13 cellular contexts compared by ENCODE assay signal in the genomic region with DNA sequence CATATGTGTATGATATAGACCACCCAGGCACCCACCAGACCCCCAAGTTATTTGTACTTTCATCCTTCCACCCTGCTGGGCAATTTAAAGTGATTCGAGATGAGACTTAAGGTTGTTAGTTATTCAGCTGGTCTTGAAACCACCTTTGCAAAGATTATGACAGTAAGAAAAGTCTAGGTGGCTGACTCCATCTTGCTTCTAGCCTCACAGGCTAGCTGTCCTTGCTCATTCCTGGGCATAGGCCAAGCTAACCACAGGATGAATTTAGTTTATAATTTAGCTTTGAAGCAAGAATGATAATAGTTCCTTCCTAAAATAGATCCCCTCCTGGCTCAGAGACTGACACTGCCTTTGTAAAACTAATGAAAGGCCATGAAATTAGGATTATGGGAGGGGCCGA.
DNase-seq lines count a peak whose midpoint lies in the region; TF ChIP-seq lines count a peak whose summit lies in the region.
"Had no signal": no experiment of that assay in that cellular context is flagged by ENCODE, and none has a peak within 500 bp of the region (broad histone marks: within the 10 kb centered on the region; RNA-seq: fewer than 3 reads in every experiment).

No MANE protein-coding gene starts in this region.

- H3K4me1 ChIP-seq in CD8-positive, alpha-beta memory T cell (ENCODE audit: insufficient read depth, low read length) = no peaks in the 10 kb centered on the region
- H3K4me1 ChIP-seq in adipocyte (ENCODE audit: control insufficient read depth, insufficient read depth, low read length) = peaks cover 14% of the 10 kb centered on the region
- peaks cover 32% of the 10 kb centered on the region for H3K4me1 ChIP-seq in osteoblast (ENCODE audit: insufficient read depth, low read length)
- H3K4me1 ChIP-seq: Caco-2 had no signal

- H3K27me3 Mint-ChIP-seq in CD8-positive, alpha-beta memory T cell = peaks cover 0 to 10% of the 10 kb centered on the region in 2 donors
- H3K27me3 Mint-ChIP-seq in chondrocyte (ENCODE audit: low read depth) = no peaks in the 10 kb centered on the region

- H3K9ac ChIP-seq in adipocyte (ENCODE audit: low read length) = no peak overlapping the region

- CTCF ChIA-PET in CD8-positive, alpha-beta memory T cell (lab: Charles Lee) = interaction anchor here (1.0 kb wide), 1 partner anchor 14 kb away, joined by 3 read pairs; no protein-coding TSS in a partner anchor

- no peak overlapping the region for H3K27ac Mint-ChIP-seq in CD8-positive, alpha-beta memory T cell
- H3K27ac Mint-ChIP-seq in chondrocyte (ENCODE audit: unreplicated experiment) = peak overlapping the region; percentile 97
- H3K27ac Mint-ChIP-seq: CD8-positive, alpha-beta T cell had no signal

- POLR2A ChIA-PET in CD8-positive, alpha-beta memory T cell (lab: Charles Lee) = no interaction called here

- no peaks in the 10 kb centered on the region for H3K9me3 ChIP-seq in CD8-positive, alpha-beta memory T cell (ENCODE audit: low read length)
- peaks cover 13% of the 10 kb centered on the region for H3K9me3 ChIP-seq in adipocyte (ENCODE audit: control insufficient read depth, low read length)
- H3K9me3 ChIP-seq in osteoblast (ENCODE audit: low read depth, low read length) = no peaks in the 10 kb centered on the region
- peaks cover 6% of the 10 kb centered on the region for H3K9me3 ChIP-seq in WERI-Rb-1 (ENCODE audit: severe bottlenecking)

- no peak overlapping the region for H3K4me3 ChIP-seq in CD8-positive, alpha-beta memory T cell (ENCODE audit: low read length)
- H3K4me3 ChIP-seq in adipocyte (ENCODE audit: low read length) (peak overlapping the region; percentile 11), osteoblast (ENCODE audit: insufficient read depth, low read length) (no peak overlapping the region), WERI-Rb-1 (ENCODE audit: low read depth, low read length) (no peak overlapping the region)

- H3K36me3 ChIP-seq in CD8-positive, alpha-beta memory T cell (ENCODE audit: insufficient read depth, low read length) = no peaks in the 10 kb centered on the region
- H3K36me3 ChIP-seq in adipocyte (ENCODE audit: control insufficient read depth, insufficient read depth, low read length, severe bottlenecking) (no peaks in the 10 kb centered on the region), osteoblast (ENCODE audit: insufficient read depth, low read length) (no peaks in the 10 kb centered on the region), WERI-Rb-1 (no peaks in the 10 kb centered on the region)

- no peaks in the 10 kb centered on the region for H4K20me1 ChIP-seq in osteoblast (ENCODE audit: insufficient read depth, low read length)

- peak overlapping the region; percentile 30 for H3K4me2 ChIP-seq in osteoblast (ENCODE audit: insufficient read depth, low read length)

- peaks cover 0 to 2% (median under 1%) of the 10 kb centered on the region in 3 donors for H3K4me1 Mint-ChIP-seq in CD8-positive, alpha-beta memory T cell
- peaks cover 36% of the 10 kb centered on the region for H3K4me1 Mint-ChIP-seq in chondrocyte (ENCODE audit: low read depth)

- H3K4me3 Mint-ChIP-seq in CD8-positive, alpha-beta memory T cell = no peak overlapping the region
- no peak overlapping the region for H3K4me3 Mint-ChIP-seq in chondrocyte (ENCODE audit: unreplicated experiment)
- H3K4me3 Mint-ChIP-seq: CD14-positive monocyte; CD8-positive, alpha-beta T cell had no signal

- peaks cover 0 to 10% (median 9%) of the 10 kb centered on the region in 5 donors for H3K9me3 Mint-ChIP-seq in CD8-positive, alpha-beta memory T cell
- peaks cover 6% of the 10 kb centered on the region for H3K9me3 Mint-ChIP-seq in chondrocyte (ENCODE audit: low read depth)

- H3K79me2 ChIP-seq in osteoblast (ENCODE audit: insufficient read depth, low read length) = no peaks in the 10 kb centered on the region

- peak overlapping the region; percentile 13 for H3K27ac ChIP-seq in CD8-positive, alpha-beta memory T cell (ENCODE audit: low read depth, low read length)
- H3K27ac ChIP-seq in osteoblast (ENCODE audit: low read depth, low read length) (peak overlapping the region; percentile 86), WERI-Rb-1 (no peak overlapping the region)

- H3K36me3 Mint-ChIP-seq in CD8-positive, alpha-beta memory T cell = peaks cover 0 to 12% (median 1%) of the 10 kb centered on the region in 3 donors
- peaks cover 3% of the 10 kb centered on the region for H3K36me3 Mint-ChIP-seq in chondrocyte (ENCODE audit: low read depth)
- H3K36me3 Mint-ChIP-seq: CD14-positive monocyte; CD8-positive, alpha-beta T cell had no signal

- no peak for DNase-seq in CD8-positive, alpha-beta memory T cell
- DNase-seq in adipocyte (ENCODE audit: low read depth) (no peak), chondrocyte (ENCODE audit: low spot score) (no peak), osteoblast (ENCODE audit: insufficient read length, low spot score, missing footprints) (peak; percentile 31), DMS 273 (lab: John Stamatoyannopoulos, UW; ENCODE audit: unreplicated experiment) (no peak), WERI-Rb-1 (no peak), NAMALWA (ENCODE audit: low spot score) (no peak), Ammon's horn (ENCODE audit: low spot score) (no peak)
- DNase-seq: Caco-2; CD8-positive, alpha-beta T cell; DMS53; GF-D8 had no signal

- H2AFZ ChIP-seq in osteoblast (ENCODE audit: low read length) = peak overlapping the region; percentile 76

- TF ChIP-seq CTCF in chondrocyte (IDR thresholded peaks at IDR 0.05) (no peak), osteoblast (IDR thresholded peaks at IDR 0.05; ENCODE audit: extremely low read depth, low read depth, low read length) (no peak), WERI-Rb-1 (IDR thresholded peaks at IDR 0.05; ENCODE audit: low read depth, low read length) (no peak)

- no peaks in the 10 kb centered on the region for H3K27me3 ChIP-seq in CD8-positive, alpha-beta memory T cell (ENCODE audit: insufficient read depth, low read length, poor library complexity, severe bottlenecking)
- H3K27me3 ChIP-seq in adipocyte (replicated peaks; ENCODE audit: control insufficient read depth, insufficient read depth, low read length) (no peaks in the 10 kb centered on the region), osteoblast (ENCODE audit: insufficient read depth, low read length) (no peaks in the 10 kb centered on the region), WERI-Rb-1 (ENCODE audit: insufficient read depth, low read depth, severe bottlenecking) (no peaks in the 10 kb centered on the region)
